ENCODE assay signal across 8 cellular contexts in genomic region chr9:37904647-37905505, GRCh38. TPM values are rescaled to one million over a fixed set of nuclear protein-coding genes. Genes with fewer than 3 reads are reported as not detected.
DNase-seq lines count a peak whose midpoint lies in the region; ATAC-seq lines count a peak whose summit lies in the region.

No MANE protein-coding gene starts in this region.

- no peaks in the 10 kb centered on the region for H3K9me3 Mint-ChIP-seq in activated T-helper 1 cell treated with anti-CD3 and anti-CD28 coated beads, Interleukin-12 subunit alpha, Interleukin-12 subunit beta, Interleukin-2, Interleukin-4 antibody, amounts not matched to agents 30 ng/mL and 10 ng/mL and 1 ng/mL, durations not matched to agents 14 hours and 24 hours and 36 hours

- ATAC-seq in left cardiac atrium (peak; percentile 16 to 32), sciatic nerve (peak; percentile 56), GM21515 (IDR thresholded peaks at IDR 0.05; ENCODE audit: unreplicated experiment) (no peak), GM18502 (IDR thresholded peaks at IDR 0.05; ENCODE audit: poor library complexity, unreplicated experiment) (no peak), HG03196 (IDR thresholded peaks at IDR 0.05; ENCODE audit: unreplicated experiment) (no peak)

- DNase-seq in stimulated activated CD4-positive, alpha-beta T cell treated with anti-CD3 and anti-CD28 coated beads, Interleukin-15, amount 100 ng/mL, for 24 hours, result peak; percentile 18
- DNase-seq in stimulated activated CD4-positive, alpha-beta T cell treated with anti-CD3 and anti-CD28 coated beads, Interleukin-4, amount 100 ng/mL, for 1 hour, result no peak
- DNase-seq in activated T-helper 1 cell treated with anti-CD3 and anti-CD28 coated beads, Interleukin-12 subunit alpha, Interleukin-12 subunit beta, Interleukin-2, Interleukin-4 antibody, amounts not matched to agents 30 ng/mL and 10 ng/mL and 1 ng/mL, durations not matched to agents 14 hours and 24 hours and 36 hours (ENCODE audit: low spot score), result no peak
- DNase-seq in left cardiac atrium (no peak), sciatic nerve (ENCODE audit: low spot score) (no peak)

- peak overlapping the region; percentile 90 for H3K4me3 Mint-ChIP-seq in activated T-helper 1 cell treated with anti-CD3 and anti-CD28 coated beads, Interleukin-12 subunit alpha, Interleukin-12 subunit beta, Interleukin-2, Interleukin-4 antibody, amounts not matched to agents 30 ng/mL and 10 ng/mL and 1 ng/mL, durations not matched to agents 14 hours and 24 hours and 36 hours

- H3K4me1 Mint-ChIP-seq in activated T-helper 1 cell treated with anti-CD3 and anti-CD28 coated beads, Interleukin-12 subunit alpha, Interleukin-12 subunit beta, Interleukin-2, Interleukin-4 antibody, amounts not matched to agents 30 ng/mL and 10 ng/mL and 1 ng/mL, durations not matched to agents 14 hours and 24 hours and 36 hours (ENCODE audit: low read depth), result peaks cover 38% of the 10 kb centered on the region

- H3K27me3 Mint-ChIP-seq in activated T-helper 1 cell treated with anti-CD3 and anti-CD28 coated beads, Interleukin-12 subunit alpha, Interleukin-12 subunit beta, Interleukin-2, Interleukin-4 antibody, amounts not matched to agents 30 ng/mL and 10 ng/mL and 1 ng/mL, durations not matched to agents 14 hours and 24 hours and 36 hours (ENCODE audit: insufficient read depth), result peaks cover 5% of the 10 kb centered on the region

- H3K36me3 Mint-ChIP-seq in activated T-helper 1 cell treated with anti-CD3 and anti-CD28 coated beads, Interleukin-12 subunit alpha, Interleukin-12 subunit beta, Interleukin-2, Interleukin-4 antibody, amounts not matched to agents 30 ng/mL and 10 ng/mL and 1 ng/mL, durations not matched to agents 14 hours and 24 hours and 36 hours (ENCODE audit: low read depth), result peaks cover 2% of the 10 kb centered on the region

- intact Hi-C loops in activated T-helper 1 cell treated with anti-CD3 and anti-CD28 coated beads, Interleukin-12 subunit alpha, Interleukin-12 subunit beta, Interleukin-2, Interleukin-4 antibody, amounts not matched to agents 30 ng/mL and 10 ng/mL and 1 ng/mL, durations not matched to agents 14 hours and 24 hours and 36 hours (cut with micrococcal nuclease), result loop anchor here (1.0 to 10.0 kb wide), 10 partner anchors 68 to 1504 kb away; partner anchors contain the start of genes ALDH1B1, DCAF10, EXOSC3 and RNF38
- intact Hi-C loops in left cardiac atrium (cut with DNase I), result loop anchor here in 1 of 2 donors (10.0 kb wide), 1 partner anchor 460 kb away; no protein-coding TSS in a partner anchor
- intact Hi-C loops in sciatic nerve (cut with DNase I), result no loop called here

- peak overlapping the region; percentile 94 for H3K27ac Mint-ChIP-seq in activated T-helper 1 cell treated with anti-CD3 and anti-CD28 coated beads, Interleukin-12 subunit alpha, Interleukin-12 subunit beta, Interleukin-2, Interleukin-4 antibody, amounts not matched to agents 30 ng/mL and 10 ng/mL and 1 ng/mL, durations not matched to agents 14 hours and 24 hours and 36 hours

RNA-seq across cellular contexts. Expression of gene SLC25A51, which starts 0.9 kb away (rescaled TPM):
- total RNA-seq in activated T-helper 1 cell treated with anti-CD3 and anti-CD28 coated beads, Interleukin-12 subunit alpha, Interleukin-12 subunit beta, Interleukin-2, Interleukin-4 antibody, amounts not matched to agents 30 ng/mL and 10 ng/mL and 1 ng/mL, durations not matched to agents 14 hours and 24 hours and 36 hours, result 30.0 and 31.3 TPM in 2 replicates
- total RNA-seq in left cardiac atrium, result 10 to 100 TPM; 30.2 to 30.3 TPM
- 24.2 TPM for total RNA-seq in sciatic nerve

Comparison
In these comparisons a context has a peak if more than half of its experiments do, and no peak if none do; other contexts are left out.
1. ATAC-seq: peak in left cardiac atrium (2 of 2) and sciatic nerve (single experiment); none in GM21515 (single experiment), GM18502 (single experiment) and HG03196 (single experiment).